ENCODE assay signal across 1 cellular context in the genomic region with DNA sequence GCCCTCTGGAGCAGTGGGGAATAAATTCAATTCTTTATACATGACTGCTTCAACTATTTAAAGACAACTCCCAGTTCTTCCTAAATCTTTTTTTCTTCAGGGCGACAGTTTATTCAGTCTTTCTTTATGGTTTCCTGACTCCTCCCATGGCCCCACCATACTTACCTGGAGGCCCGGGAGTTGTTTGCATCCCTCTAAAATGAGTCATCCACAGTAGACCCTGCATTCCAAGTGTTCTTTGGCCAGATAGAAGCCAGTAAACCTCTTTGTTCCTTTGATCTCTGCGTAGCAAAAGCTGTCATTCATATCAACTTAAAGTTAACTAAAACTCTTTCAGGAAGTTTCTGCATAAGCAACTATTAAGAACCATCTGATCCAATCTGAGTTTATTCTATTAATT.
TF ChIP-seq lines count a peak whose summit lies in the region.

No MANE protein-coding gene starts in this region.

TF ChIP-seq in GM23338, 12 proteins besides CTCF, POLR2A, EP300 and RAD21 (continued from another document):
- TF ChIP-seq, protein P1, sequence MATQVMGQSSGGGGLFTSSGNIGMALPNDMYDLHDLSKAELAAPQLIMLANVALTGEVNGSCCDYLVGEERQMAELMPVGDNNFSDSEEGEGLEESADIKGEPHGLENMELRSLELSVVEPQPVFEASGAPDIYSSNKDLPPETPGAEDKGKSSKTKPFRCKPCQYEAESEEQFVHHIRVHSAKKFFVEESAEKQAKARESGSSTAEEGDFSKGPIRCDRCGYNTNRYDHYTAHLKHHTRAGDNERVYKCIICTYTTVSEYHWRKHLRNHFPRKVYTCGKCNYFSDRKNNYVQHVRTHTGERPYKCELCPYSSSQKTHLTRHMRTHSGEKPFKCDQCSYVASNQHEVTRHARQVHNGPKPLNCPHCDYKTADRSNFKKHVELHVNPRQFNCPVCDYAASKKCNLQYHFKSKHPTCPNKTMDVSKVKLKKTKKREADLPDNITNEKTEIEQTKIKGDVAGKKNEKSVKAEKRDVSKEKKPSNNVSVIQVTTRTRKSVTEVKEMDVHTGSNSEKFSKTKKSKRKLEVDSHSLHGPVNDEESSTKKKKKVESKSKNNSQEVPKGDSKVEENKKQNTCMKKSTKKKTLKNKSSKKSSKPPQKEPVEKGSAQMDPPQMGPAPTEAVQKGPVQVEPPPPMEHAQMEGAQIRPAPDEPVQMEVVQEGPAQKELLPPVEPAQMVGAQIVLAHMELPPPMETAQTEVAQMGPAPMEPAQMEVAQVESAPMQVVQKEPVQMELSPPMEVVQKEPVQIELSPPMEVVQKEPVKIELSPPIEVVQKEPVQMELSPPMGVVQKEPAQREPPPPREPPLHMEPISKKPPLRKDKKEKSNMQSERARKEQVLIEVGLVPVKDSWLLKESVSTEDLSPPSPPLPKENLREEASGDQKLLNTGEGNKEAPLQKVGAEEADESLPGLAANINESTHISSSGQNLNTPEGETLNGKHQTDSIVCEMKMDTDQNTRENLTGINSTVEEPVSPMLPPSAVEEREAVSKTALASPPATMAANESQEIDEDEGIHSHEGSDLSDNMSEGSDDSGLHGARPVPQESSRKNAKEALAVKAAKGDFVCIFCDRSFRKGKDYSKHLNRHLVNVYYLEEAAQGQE (IDR thresholded peaks at IDR 0.05; ENCODE audit: unreplicated experiment), result no peak
- TF ChIP-seq, protein P2, sequence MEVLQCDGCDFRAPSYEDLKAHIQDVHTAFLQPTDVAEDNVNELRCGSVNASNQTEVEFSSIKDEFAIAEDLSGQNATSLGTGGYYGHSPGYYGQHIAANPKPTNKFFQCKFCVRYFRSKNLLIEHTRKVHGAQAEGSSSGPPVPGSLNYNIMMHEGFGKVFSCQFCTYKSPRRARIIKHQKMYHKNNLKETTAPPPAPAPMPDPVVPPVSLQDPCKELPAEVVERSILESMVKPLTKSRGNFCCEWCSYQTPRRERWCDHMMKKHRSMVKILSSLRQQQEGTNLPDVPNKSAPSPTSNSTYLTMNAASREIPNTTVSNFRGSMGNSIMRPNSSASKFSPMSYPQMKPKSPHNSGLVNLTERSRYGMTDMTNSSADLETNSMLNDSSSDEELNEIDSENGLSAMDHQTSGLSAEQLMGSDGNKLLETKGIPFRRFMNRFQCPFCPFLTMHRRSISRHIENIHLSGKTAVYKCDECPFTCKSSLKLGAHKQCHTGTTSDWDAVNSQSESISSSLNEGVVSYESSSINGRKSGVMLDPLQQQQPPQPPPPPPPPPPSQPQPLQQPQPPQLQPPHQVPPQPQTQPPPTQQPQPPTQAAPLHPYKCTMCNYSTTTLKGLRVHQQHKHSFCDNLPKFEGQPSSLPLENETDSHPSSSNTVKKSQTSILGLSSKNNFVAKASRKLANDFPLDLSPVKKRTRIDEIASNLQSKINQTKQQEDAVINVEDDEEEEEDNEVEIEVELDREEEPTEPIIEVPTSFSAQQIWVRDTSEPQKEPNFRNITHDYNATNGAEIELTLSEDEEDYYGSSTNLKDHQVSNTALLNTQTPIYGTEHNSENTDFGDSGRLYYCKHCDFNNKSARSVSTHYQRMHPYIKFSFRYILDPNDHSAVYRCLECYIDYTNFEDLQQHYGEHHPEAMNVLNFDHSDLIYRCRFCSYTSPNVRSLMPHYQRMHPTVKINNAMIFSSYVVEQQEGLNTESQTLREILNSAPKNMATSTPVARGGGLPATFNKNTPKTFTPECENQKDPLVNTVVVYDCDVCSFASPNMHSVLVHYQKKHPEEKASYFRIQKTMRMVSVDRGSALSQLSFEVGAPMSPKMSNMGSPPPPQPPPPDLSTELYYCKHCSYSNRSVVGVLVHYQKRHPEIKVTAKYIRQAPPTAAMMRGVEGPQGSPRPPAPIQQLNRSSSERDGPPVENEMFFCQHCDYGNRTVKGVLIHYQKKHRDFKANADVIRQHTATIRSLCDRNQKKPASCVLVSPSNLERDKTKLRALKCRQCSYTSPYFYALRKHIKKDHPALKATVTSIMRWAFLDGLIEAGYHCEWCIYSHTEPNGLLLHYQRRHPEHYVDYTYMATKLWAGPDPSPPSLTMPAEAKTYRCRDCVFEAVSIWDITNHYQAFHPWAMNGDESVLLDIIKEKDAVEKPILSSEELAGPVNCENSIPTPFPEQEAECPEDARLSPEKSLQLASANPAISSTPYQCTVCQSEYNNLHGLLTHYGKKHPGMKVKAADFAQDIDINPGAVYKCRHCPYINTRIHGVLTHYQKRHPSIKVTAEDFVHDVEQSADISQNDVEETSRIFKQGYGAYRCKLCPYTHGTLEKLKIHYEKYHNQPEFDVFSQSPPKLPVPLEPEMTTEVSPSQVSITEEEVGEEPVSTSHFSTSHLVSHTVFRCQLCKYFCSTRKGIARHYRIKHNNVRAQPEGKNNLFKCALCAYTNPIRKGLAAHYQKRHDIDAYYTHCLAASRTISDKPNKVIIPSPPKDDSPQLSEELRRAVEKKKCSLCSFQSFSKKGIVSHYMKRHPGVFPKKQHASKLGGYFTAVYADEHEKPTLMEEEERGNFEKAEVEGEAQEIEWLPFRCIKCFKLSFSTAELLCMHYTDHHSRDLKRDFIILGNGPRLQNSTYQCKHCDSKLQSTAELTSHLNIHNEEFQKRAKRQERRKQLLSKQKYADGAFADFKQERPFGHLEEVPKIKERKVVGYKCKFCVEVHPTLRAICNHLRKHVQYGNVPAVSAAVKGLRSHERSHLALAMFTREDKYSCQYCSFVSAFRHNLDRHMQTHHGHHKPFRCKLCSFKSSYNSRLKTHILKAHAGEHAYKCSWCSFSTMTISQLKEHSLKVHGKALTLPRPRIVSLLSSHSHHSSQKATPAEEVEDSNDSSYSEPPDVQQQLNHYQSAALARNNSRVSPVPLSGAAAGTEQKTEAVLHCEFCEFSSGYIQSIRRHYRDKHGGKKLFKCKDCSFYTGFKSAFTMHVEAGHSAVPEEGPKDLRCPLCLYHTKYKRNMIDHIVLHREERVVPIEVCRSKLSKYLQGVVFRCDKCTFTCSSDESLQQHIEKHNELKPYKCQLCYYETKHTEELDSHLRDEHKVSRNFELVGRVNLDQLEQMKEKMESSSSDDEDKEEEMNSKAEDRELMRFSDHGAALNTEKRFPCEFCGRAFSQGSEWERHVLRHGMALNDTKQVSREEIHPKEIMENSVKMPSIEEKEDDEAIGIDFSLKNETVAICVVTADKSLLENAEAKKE (CRISPR knock-in tag; IDR thresholded peaks at IDR 0.05), result no peak
- TF ChIP-seq ZNF114 (CRISPR knock-in tag; IDR thresholded peaks at IDR 0.05) (no peak), CREB1 (CRISPR knock-in tag; IDR thresholded peaks at IDR 0.05; ENCODE audit: low read depth) (no peak)
